In the genomic region with DNA sequence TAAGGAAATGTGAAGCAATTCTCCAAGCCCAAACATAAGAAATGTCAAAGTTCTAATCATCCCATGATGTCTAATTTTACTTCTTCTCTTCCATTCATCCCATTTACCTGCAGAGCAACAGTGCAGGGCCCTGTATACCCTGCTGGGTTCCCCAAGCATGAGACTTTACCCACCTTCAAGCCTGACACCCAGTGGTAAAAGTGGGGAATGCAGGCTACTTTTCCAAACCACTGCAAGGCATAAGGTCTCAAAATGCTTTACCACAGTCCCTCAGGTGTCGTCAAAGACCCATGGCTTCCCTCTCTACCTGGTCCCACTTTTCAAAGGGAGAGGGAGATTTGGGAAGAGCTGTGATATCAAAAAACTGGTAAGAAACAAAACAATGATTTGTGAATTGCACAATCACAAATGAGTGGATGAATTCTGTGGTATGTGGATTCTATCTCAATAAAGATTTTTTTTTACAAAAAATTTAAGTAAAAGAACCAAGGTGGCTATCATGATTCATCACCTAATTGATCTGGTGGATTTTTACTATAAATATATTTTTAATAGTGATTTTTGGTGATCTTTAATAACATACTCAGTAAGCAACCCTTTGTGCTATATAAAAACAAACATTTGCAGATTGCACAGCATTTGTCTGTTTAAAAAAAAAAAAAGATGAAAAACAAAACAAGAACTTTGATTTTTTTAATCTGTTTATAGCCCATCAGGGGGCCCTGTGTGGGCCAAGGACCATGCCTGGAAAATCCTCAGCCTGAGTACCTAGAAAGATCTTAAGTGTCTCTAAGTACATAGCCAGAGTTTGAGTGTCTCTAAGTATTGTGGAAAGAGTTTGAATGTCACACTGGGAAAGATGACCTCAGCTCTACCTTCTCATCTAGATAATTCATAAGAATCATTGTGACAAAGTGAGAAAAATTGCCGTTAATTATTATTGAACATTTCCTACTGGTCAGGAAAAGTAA, we compare ENCODE assay signal across 8 cellular contexts.
DNase-seq lines count a peak whose midpoint lies in the region; ATAC-seq and TF ChIP-seq lines count a peak whose summit lies in the region.

No MANE protein-coding gene starts in this region.

- TF ChIP-seq CTCF in BE2C (IDR thresholded peaks at IDR 0.05; ENCODE audit: low read depth, low read length): peak; percentile 68
- TF ChIP-seq CTCF in GM13977 (IDR thresholded peaks at IDR 0.05; ENCODE audit: extremely low read depth, insufficient read depth, missing control alignments): peak; percentile 69

- ATAC-seq in HG02798 (IDR thresholded peaks at IDR 0.05; ENCODE audit: poor library complexity, unreplicated experiment) (no peak), GM18870 (IDR thresholded peaks at IDR 0.05; ENCODE audit: unreplicated experiment) (no peak)

- no peak overlapping the region for H3K4me3 Mint-ChIP-seq in activated T-cell treated with anti-CD3 and anti-CD28 coated beads, Interleukin-2, amount 50 U/mL, for 24 hours

- no peak overlapping the region for H3K27ac Mint-ChIP-seq in activated T-cell treated with anti-CD3 and anti-CD28 coated beads, Interleukin-2, amount 50 U/mL, for 24 hours

- peaks cover 16% of the 10 kb centered on the region for H3K27me3 Mint-ChIP-seq in activated T-cell treated with anti-CD3 and anti-CD28 coated beads, Interleukin-2, amount 50 U/mL, for 24 hours

- peak; percentile 30 for DNase-seq in BE2C
- DNase-seq in GM13977 (ENCODE audit: low spot score): peak; percentile 55
- DNase-seq in NCI-H345 treated with DMSO at 0.1 percent for 48 hours (lab: John Stamatoyannopoulos, UW; ENCODE audit: unreplicated experiment): peak; percentile 25
- peak; percentile 48 for DNase-seq in activated T-cell treated with anti-CD3 and anti-CD28 coated beads, Interleukin-2, amount 50 U/mL, for 24 hours
- peak; percentile 32 for DNase-seq in glomerular visceral epithelial cell (ENCODE audit: extremely low spot score)
- DNase-seq in retina: peak; percentile 54

- no peaks in the 10 kb centered on the region for H3K9me3 ChIP-seq in BE2C

- in situ Hi-C loops in GM13977 (cut with MboI; ENCODE audit: low pct_unique_long_range_greater_than_20kb, low sequenced_read_pairs, unreplicated experiment): no loop called here

- H3K27me3 ChIP-seq in BE2C: no peaks in the 10 kb centered on the region

- no peaks in the 10 kb centered on the region for H3K4me1 ChIP-seq in BE2C

- no peaks in the 10 kb centered on the region for H3K36me3 ChIP-seq in BE2C

- H3K4me3 ChIP-seq in BE2C (ENCODE audit: low read depth, low read length): no peak overlapping the region

- no peaks in the 10 kb centered on the region for H3K36me3 Mint-ChIP-seq in activated T-cell treated with anti-CD3 and anti-CD28 coated beads, Interleukin-2, amount 50 U/mL, for 24 hours (ENCODE audit: low read depth)

- H3K4me1 Mint-ChIP-seq in activated T-cell treated with anti-CD3 and anti-CD28 coated beads, Interleukin-2, amount 50 U/mL, for 24 hours (ENCODE audit: low read depth): peaks cover 11% of the 10 kb centered on the region

- H3K9me3 Mint-ChIP-seq in activated T-cell treated with anti-CD3 and anti-CD28 coated beads, Interleukin-2, amount 50 U/mL, for 24 hours: no peaks in the 10 kb centered on the region
